ENCODE assay signal across 5 cellular contexts in genomic region chr5:5504325-5504724, GRCh38.
"Had no signal": no experiment of that assay in that cellular context is flagged by ENCODE, and none has a peak within 500 bp of the region (broad histone marks: within the 10 kb centered on the region; RNA-seq: fewer than 3 reads in every experiment).

No MANE protein-coding gene starts in this region.

- ATAC-seq: HepG2, K562 had no signal

- DNase-seq: IMR-90, KBM-7 had no signal

- H3K27ac ChIP-seq: HL-60 had no signal

- H3K4me3 ChIP-seq: K562 had no signal
